ENCODE assay signal across 1 cellular context in genomic region chr1:36320767-36321118, GRCh38.
TF ChIP-seq lines count a peak whose summit lies in the region.

No MANE protein-coding gene starts in this region.

TF ChIP-seq in H1, 55 proteins besides CTCF, POLR2A, EP300 and RAD21:
- TF ChIP-seq POLR2AphosphoS5 (IDR thresholded peaks at IDR 0.05; ENCODE audit: low read depth, low read length), result peak; percentile 31
- 0 out of 2 replicates have a peak, but pooled peaks have one; percentile 2 for TF ChIP-seq CREB1 (IDR thresholded peaks at IDR 0.05)
- TF ChIP-seq CTBP2 (IDR thresholded peaks at IDR 0.05; ENCODE audit: borderline replicate concordance, insufficient read depth, insufficient read length, low read length), result no peak
